20 cellular contexts compared by ENCODE assay signal in genomic region chrX:101091817-101092216, GRCh38. TPM values are rescaled to one million over a fixed set of nuclear protein-coding genes. Genes with fewer than 3 reads are reported as not detected.
DNase-seq lines count a peak whose midpoint lies in the region; ATAC-seq and TF ChIP-seq lines count a peak whose summit lies in the region.
"Had no signal": no experiment of that assay in that cellular context is flagged by ENCODE, and none has a peak within 500 bp of the region (broad histone marks: within the 10 kb centered on the region; RNA-seq: fewer than 3 reads in every experiment).

No MANE protein-coding gene starts in this region.

- H3K4me3 ChIP-seq in Loucy (ENCODE audit: low read length, poor library complexity, severe bottlenecking) = no peak overlapping the region
- H3K4me3 ChIP-seq: GM12878, GM23338 had no signal

- H3K4me3 Mint-ChIP-seq in neural crest cell (no peak overlapping the region), glutamatergic neuron (ENCODE audit: unreplicated experiment) (no peak overlapping the region)
- H3K4me3 Mint-ChIP-seq: GM23338, H9 had no signal

- no peak overlapping the region for H3K4me2 ChIP-seq in Loucy (ENCODE audit: low read depth, low read length, poor library complexity, severe bottlenecking)
- H3K4me2 ChIP-seq: GM23338 had no signal

- no peaks in the 10 kb centered on the region for H3K9me3 ChIP-seq in Loucy (ENCODE audit: insufficient read depth, low read depth, low read length)

- H3K4me1 Mint-ChIP-seq in neural crest cell = no peaks in the 10 kb centered on the region
- no peaks in the 10 kb centered on the region for H3K4me1 Mint-ChIP-seq in glutamatergic neuron (ENCODE audit: low read depth, unreplicated experiment)
- H3K4me1 Mint-ChIP-seq: CD4-positive, alpha-beta memory T cell; H9 had no signal

- no peak for TF ChIP-seq CTCF in Loucy (conservative IDR thresholded peaks at IDR 0.05; ENCODE audit: low read length)
- no peak for TF ChIP-seq CTCF in neural crest cell (conservative IDR thresholded peaks at IDR 0.05)
- TF ChIP-seq CTCF in glutamatergic neuron (IDR thresholded peaks at IDR 0.05; ENCODE audit: partially characterized antibody, unreplicated experiment) = no peak

- H3K27ac Mint-ChIP-seq in neural crest cell (ENCODE audit: unreplicated experiment) (peak overlapping the region; percentile 4), glutamatergic neuron (ENCODE audit: unreplicated experiment) (no peak overlapping the region)
- H3K27ac Mint-ChIP-seq: GM23338 had no signal

- H3K79me2 ChIP-seq in Loucy (ENCODE audit: insufficient read depth, low read length) = no peaks in the 10 kb centered on the region

- H3K27me3 Mint-ChIP-seq in neural crest cell (ENCODE audit: low read depth) (no peaks in the 10 kb centered on the region), glutamatergic neuron (ENCODE audit: unreplicated experiment) (peaks cover 1% of the 10 kb centered on the region)
- H3K27me3 Mint-ChIP-seq: CD4-positive, alpha-beta memory T cell had no signal

- DNase-seq in NCI-H510A treated with DMSO at 0.1 percent for 48 hours (lab: John Stamatoyannopoulos, UW) (peak; percentile 1), NCI-H510A (lab: John Stamatoyannopoulos, UW) (no peak), left colon (no peak), neural crest cell (ENCODE audit: low read depth, low spot score) (no peak), OCI-M2 (lab: John Stamatoyannopoulos, UW; ENCODE audit: unreplicated experiment) (no peak), glutamatergic neuron (no peak)
- DNase-seq: C1 segment of cervical spinal cord; Calu3; CD4-positive, alpha-beta memory T cell; COR-L47; DMS53; EL; GDM1; H9 had no signal

- H3K9ac ChIP-seq in Loucy (ENCODE audit: low read depth, low read length, poor library complexity, severe bottlenecking) = no peak overlapping the region

- ATAC-seq in left colon = peak; percentile 91
- no peak for ATAC-seq in HG03097 (IDR thresholded peaks at IDR 0.05; ENCODE audit: low FRiP score, unreplicated experiment)
- ATAC-seq: GM12878, GM23338 had no signal

- H3F3A ChIP-seq in Loucy (ENCODE audit: low read depth) = no peaks in the 10 kb centered on the region

- no peaks in the 10 kb centered on the region for H4K20me1 ChIP-seq in Loucy (ENCODE audit: insufficient read depth, low read length, poor library complexity, severe bottlenecking)

- H3K9me3 Mint-ChIP-seq in neural crest cell (peaks cover 3% of the 10 kb centered on the region), glutamatergic neuron (ENCODE audit: unreplicated experiment) (no peaks in the 10 kb centered on the region)
- H3K9me3 Mint-ChIP-seq: GM23338 had no signal

- intact Hi-C loops in left colon (cut with DNase I, micrococcal nuclease) = no loop called here

- no peaks in the 10 kb centered on the region for H3K36me3 ChIP-seq in Loucy (ENCODE audit: insufficient read depth, low read length)

- H3K36me3 Mint-ChIP-seq in neural crest cell (ENCODE audit: low read depth) (peaks cover 5% of the 10 kb centered on the region), glutamatergic neuron (ENCODE audit: unreplicated experiment) (no peaks in the 10 kb centered on the region)
- H3K36me3 Mint-ChIP-seq: CD4-positive, alpha-beta memory T cell had no signal

- H3K9me2 ChIP-seq in Loucy (replicated peaks; ENCODE audit: low read depth, low read length) = no peaks in the 10 kb centered on the region

- H3K4me1 ChIP-seq in Loucy (ENCODE audit: insufficient read depth, low read length, poor library complexity, severe bottlenecking) = peaks cover 4% of the 10 kb centered on the region

- no peaks in the 10 kb centered on the region for H3K27me3 ChIP-seq in Loucy (ENCODE audit: insufficient read depth, low read length, poor library complexity, severe bottlenecking)

- H2AFZ ChIP-seq in Loucy (ENCODE audit: low read length) = peak overlapping the region; percentile 60; the same call in 1 of the 2 replicates
- H2AFZ ChIP-seq: GM23338 had no signal

RNA-seq across cellular contexts. Expression of gene CENPI, which starts 6.2 kb away (rescaled TPM):
- total RNA-seq in left colon = 1 to 10 TPM; 2.0 to 5.6 TPM
- total RNA-seq in neural crest cell = 39.8 TPM in 2 replicates
- 10.2 TPM for total RNA-seq in glutamatergic neuron (ENCODE audit: unreplicated experiment)

RNA-seq across cellular contexts. Expression of gene TMEM35A, which starts 13.1 kb away (rescaled TPM):
- total RNA-seq in left colon = 1 to 10 TPM in 1 of 2 donors, under 1 TPM in 1; 0.76 to 3.9 TPM
- total RNA-seq in neural crest cell = 8.7 and 9.1 TPM in 2 replicates
- total RNA-seq in glutamatergic neuron (ENCODE audit: unreplicated experiment) = 27.5 TPM
- total RNA-seq: A172; Calu3; CD4-positive, alpha-beta memory T cell; GM12878; H4 had no signal

RNA-seq across cellular contexts. Expression of gene TRMT2B, which starts 39.9 kb away (rescaled TPM):
- total RNA-seq in left colon (10 to 100 TPM; 22.8 to 29.9 TPM), neural crest cell (15.7 and 17.1 TPM in 2 replicates), glutamatergic neuron (ENCODE audit: unreplicated experiment) (5.1 TPM)
